Comparison of ENCODE assay signal across 12 cellular contexts in the genomic region with DNA sequence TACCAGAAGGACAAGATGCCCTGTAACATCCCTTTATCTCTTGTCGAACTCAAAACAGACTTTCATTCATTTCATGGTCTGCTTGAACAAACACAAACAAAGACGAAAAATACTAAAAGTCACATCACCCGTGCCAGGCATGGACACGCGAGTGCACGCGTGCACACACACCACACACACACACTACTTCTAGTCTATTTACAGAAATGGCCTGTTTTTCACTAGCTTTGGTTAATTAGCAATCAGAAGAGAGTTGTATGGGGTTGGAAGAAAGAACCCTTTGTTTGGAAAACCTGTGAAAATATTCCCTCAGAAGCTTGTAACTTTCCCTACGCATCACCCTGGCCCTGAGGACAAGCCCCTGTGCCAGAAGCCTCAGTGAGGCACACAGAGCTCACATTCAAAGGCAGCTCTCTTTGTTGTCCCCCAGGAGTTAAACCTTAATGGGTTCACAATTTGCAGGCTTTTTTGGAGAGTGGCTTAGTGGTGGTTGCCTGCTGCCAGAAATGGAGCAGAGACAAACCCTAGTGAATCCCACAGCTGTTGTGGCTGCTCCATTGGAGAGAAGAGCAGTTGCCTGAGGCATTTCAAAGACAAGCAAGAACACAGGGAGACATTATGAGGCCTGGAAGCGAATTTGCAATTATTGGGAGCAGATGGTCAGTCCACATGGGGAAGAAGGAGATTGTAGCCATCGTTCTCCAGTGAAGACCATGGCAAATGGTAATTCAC. TPM values are rescaled to one million over a fixed set of nuclear protein-coding genes. Genes with fewer than 3 reads are reported as not detected.
A peak's percentile ranks its signal among the peaks of the same experiment; 100 is the strongest.
DNase-seq lines count a peak whose midpoint lies in the region; ATAC-seq and TF ChIP-seq lines count a peak whose summit lies in the region.
"Had no signal": no experiment of that assay in that cellular context is flagged by ENCODE, and none has a peak within 500 bp of the region (broad histone marks: within the 10 kb centered on the region; RNA-seq: fewer than 3 reads in every experiment).

No MANE protein-coding gene starts in this region.

- intact Hi-C loops in Right ventricle myocardium superior (cut with DNase I), result loop anchor here (10.0 kb wide), 1 partner anchor 55 kb away; a partner anchor contains a TSS

- POLR2A ChIA-PET in BJ (lab: Charles Lee), result interaction anchor here (0.7 kb wide), 1 partner anchor 12 kb away, joined by 4 read pairs; no protein-coding TSS in a partner anchor

- H3K27me3 ChIP-seq in BJ (ENCODE audit: control insufficient read depth, insufficient read depth, low read length), result no peaks in the 10 kb centered on the region

- peaks cover 8% of the 10 kb centered on the region for H3K36me3 Mint-ChIP-seq in progenitor cell of endocrine pancreas (ENCODE audit: insufficient read depth)

- peak overlapping the region; percentile 85 for H3K27ac Mint-ChIP-seq in progenitor cell of endocrine pancreas
- H3K27ac Mint-ChIP-seq: memory B cell had no signal

- H3K9me3 Mint-ChIP-seq in progenitor cell of endocrine pancreas (ENCODE audit: low read depth), result peaks cover 7% of the 10 kb centered on the region

- TF ChIP-seq CTCF in BJ (IDR thresholded peaks at IDR 0.05; ENCODE audit: insufficient read depth, low read depth, low read length), result no peak
- TF ChIP-seq CTCF in progenitor cell of endocrine pancreas (IDR thresholded peaks at IDR 0.05; ENCODE audit: unreplicated experiment), result no peak

- no peaks in the 10 kb centered on the region for H3K27me3 Mint-ChIP-seq in progenitor cell of endocrine pancreas

- no peaks in the 10 kb centered on the region for H3K9me3 ChIP-seq in SK-N-MC (ENCODE audit: low read depth, low read length)

- no peak overlapping the region for H3K4me3 Mint-ChIP-seq in progenitor cell of endocrine pancreas (ENCODE audit: low read depth)
- H3K4me3 Mint-ChIP-seq: memory B cell had no signal

- peak overlapping the region; percentile 93 for H3K27ac ChIP-seq in SK-N-MC
- H3K27ac ChIP-seq: KMS-11 had no signal

- CTCF ChIA-PET in BJ (lab: Yijun Ruan, JAX), result interaction anchor here (0.7 to 2.3 kb wide), 5 partner anchors 11 to 117 kb away, joined by 3 to 6 read pairs (median 3); a partner anchor contains a TSS

- H3K4me3 ChIP-seq in BJ (ENCODE audit: low read depth, low read length) (peak overlapping the region; percentile 5; the same call in 1 of the 2 replicates), SK-N-MC (peak overlapping the region; percentile 42)

- peaks cover 6% of the 10 kb centered on the region for H3K36me3 ChIP-seq in BJ (ENCODE audit: control insufficient read depth, insufficient read depth, low read length)
- H3K36me3 ChIP-seq in SK-N-MC (ENCODE audit: insufficient read depth, low read length), result no peaks in the 10 kb centered on the region

- peak; percentile 72 for DNase-seq in BJ (ENCODE audit: low read depth)
- DNase-seq in SK-N-MC (ENCODE audit: low read depth, low spot score), result no peak
- DNase-seq in Right ventricle myocardium superior, result peak; percentile 64
- DNase-seq in progenitor cell of endocrine pancreas (ENCODE audit: low spot score, unreplicated experiment), result no peak
- no peak for DNase-seq in NCI-H1436 (lab: John Stamatoyannopoulos, UW)
- no peak for DNase-seq in NCI-H2227 treated with DMSO at 0.1 percent for 48 hours (lab: John Stamatoyannopoulos, UW)
- no peak for DNase-seq in effector CD8-positive, alpha-beta T cell (lab: John Stamatoyannopoulos, UW)
- DNase-seq: amniotic stem cell, T1000 had no signal

- ATAC-seq in Right ventricle myocardium superior (ENCODE audit: poor library complexity) (peak; percentile 37), GM21360 (IDR thresholded peaks at IDR 0.05; ENCODE audit: unreplicated experiment) (no peak)

- peaks cover 16% of the 10 kb centered on the region for H3K4me1 Mint-ChIP-seq in progenitor cell of endocrine pancreas (ENCODE audit: low read depth)
- H3K4me1 Mint-ChIP-seq: memory B cell had no signal

- peak overlapping the region; percentile 38 for H3K9ac ChIP-seq in SK-N-MC (ENCODE audit: insufficient read length)
- H3K9ac ChIP-seq: KMS-11 had no signal

RNA-seq across cellular contexts. Expression of a gene that starts 55.9 kb away (rescaled TPM):
- polyA plus RNA-seq in BJ (2011; rRNA removed), result 18.0 and 21.2 TPM in 2 replicates
- 77.1 and 91.6 TPM in 2 replicates for polyA minus RNA-seq in BJ (2011; rRNA and poly(A)+ RNA removed)
- total RNA-seq in Right ventricle myocardium superior, result 36.4 TPM
- 11.6 and 11.7 TPM in 2 replicates for total RNA-seq in progenitor cell of endocrine pancreas

Comparison
In these comparisons a context has a peak if more than half of its experiments do, and no peak if none do; other contexts are left out.
1. DNase-seq: peak in BJ (single experiment) and Right ventricle myocardium superior (single experiment); none in SK-N-MC (single experiment), progenitor cell of endocrine pancreas (single experiment), NCI-H1436 (single experiment), NCI-H2227 treated with DMSO at 0.1 percent for 48 hours (single experiment) and effector CD8-positive, alpha-beta T cell (single experiment).